ENCODE assay signal across 7 cellular contexts in the genomic region with DNA sequence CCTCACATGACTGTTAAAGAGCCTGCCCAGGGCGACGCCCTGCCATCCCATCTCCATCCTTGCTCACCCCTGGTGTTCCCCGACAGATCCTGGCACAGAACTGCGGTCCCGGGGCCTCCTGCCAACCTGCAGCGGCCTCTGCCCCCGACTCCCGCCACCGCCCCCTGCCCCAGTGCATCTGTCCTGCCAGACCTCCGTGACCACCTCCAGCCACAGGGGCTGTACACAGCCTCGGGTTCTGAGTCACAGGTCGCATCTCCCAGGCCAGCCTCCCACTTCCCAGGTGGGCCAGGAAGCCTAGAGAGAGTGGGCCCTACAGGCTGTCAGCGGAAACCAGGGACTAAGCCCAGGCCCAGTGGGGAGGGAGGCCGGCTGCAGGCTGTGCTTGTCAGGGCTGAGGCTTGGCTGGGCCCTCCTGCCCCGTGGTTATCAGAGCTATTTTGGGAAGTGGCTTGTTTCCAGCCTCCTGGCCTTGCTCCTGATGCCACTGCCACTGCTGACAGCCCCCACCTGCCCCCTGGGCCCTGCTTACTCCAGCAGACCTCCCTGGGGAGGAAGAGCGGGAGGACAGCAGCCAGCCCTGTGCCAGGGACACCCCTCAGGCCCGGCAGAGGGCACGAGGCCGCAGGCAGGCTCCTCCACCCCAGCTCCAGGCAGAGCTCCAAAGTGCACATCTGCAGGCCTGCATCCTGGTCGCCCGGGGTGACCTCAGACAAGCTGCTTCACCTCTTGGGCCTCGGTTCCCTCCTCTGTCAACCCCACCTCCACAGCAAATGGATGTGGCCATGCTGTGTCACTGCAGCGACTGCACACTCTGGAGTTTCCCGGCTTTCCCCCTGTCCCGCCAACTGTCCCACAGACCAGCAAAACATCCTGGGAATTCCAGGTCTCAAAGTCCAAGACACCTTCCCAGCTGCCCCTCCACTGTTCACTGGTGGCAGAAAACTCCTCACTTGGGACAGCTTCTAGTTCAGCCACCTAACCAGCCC.
DNase-seq lines count a peak whose midpoint lies in the region; ATAC-seq and TF ChIP-seq lines count a peak whose summit lies in the region.
"Not testable (repeated sequence)": the region's sequence is repeated elsewhere in the genome, so short reads cannot be mapped to it uniquely, and the experiment has no call there.

No MANE protein-coding gene starts in this region.

- not testable (repeated sequence) for H3K4me3 Mint-ChIP-seq in WTC11; chondrocyte (ENCODE audit: unreplicated experiment)

- H4K5ac ChIP-seq in IMR-90 (ENCODE audit: low read depth, low read length) = not testable (repeated sequence)

- H2AK9ac ChIP-seq in IMR-90 (replicated peaks; ENCODE audit: low read depth, low read length, poor library complexity) = not testable (repeated sequence)

- H4K91ac ChIP-seq in IMR-90 (ENCODE audit: insufficient read depth, low read depth, low read length) = not testable (repeated sequence)

- not testable (repeated sequence) for H3K79me2 ChIP-seq in osteoblast (ENCODE audit: insufficient read depth, low read length)

- not testable (repeated sequence) for H3K4me1 Mint-ChIP-seq in WTC11
- H3K4me1 Mint-ChIP-seq in chondrocyte (ENCODE audit: low read depth) = peaks cover 15% of the 10 kb centered on the region

- H3K36me3 ChIP-seq in IMR-90 (ENCODE audit: control insufficient read depth, insufficient read depth, low read length); osteoblast (ENCODE audit: insufficient read depth, low read length); spleen: not testable (repeated sequence)

- dilution Hi-C loops in IMR-90 (cut with HindIII; ENCODE audit: low sequenced_read_pairs, unreplicated experiment) = not testable (repeated sequence)

- not testable (repeated sequence) for H3K9ac ChIP-seq in IMR-90 (ENCODE audit: low read depth, low read length)

- POLR2A ChIA-PET in IMR-90 (lab: Charles Lee; ENCODE audit: unreplicated experiment); WTC11 (lab: Charles Lee): not testable (repeated sequence)

- not testable (repeated sequence) for H3K23ac ChIP-seq in IMR-90 (ENCODE audit: low read depth, low read length)

- not testable (repeated sequence) for H4K8ac ChIP-seq in IMR-90 (ENCODE audit: low read depth in 2 of 2, low read length in 2 of 2)

- not testable (repeated sequence) for H2BK5ac ChIP-seq in IMR-90 (ENCODE audit: low read depth, low read length, poor library complexity, severe bottlenecking)

- not testable (repeated sequence) for H3K56ac ChIP-seq in IMR-90 (ENCODE audit: extremely low read depth, insufficient read depth, low read length)

- not testable (repeated sequence) for H2AFZ ChIP-seq in IMR-90 (replicated peaks; ENCODE audit: low read length, poor library complexity); osteoblast (ENCODE audit: low read length)

- in situ Hi-C loops in IMR-90 (cut with MboI; ENCODE audit: low sequenced_read_pairs) = not testable (repeated sequence)

- H2BK120ac ChIP-seq in IMR-90 (ENCODE audit: low read depth, low read length) = not testable (repeated sequence)

- not testable (repeated sequence) for H3K4me1 ChIP-seq in IMR-90 (ENCODE audit: control insufficient read depth, insufficient read depth, low read length); osteoblast (ENCODE audit: insufficient read depth, low read length)
- peaks cover 0 to 30% (median 13%) of the 10 kb centered on the region in 6 donors for H3K4me1 ChIP-seq in spleen

- not testable (repeated sequence) for H3K14ac ChIP-seq in IMR-90 (replicated peaks; ENCODE audit: low read depth, low read length)

- H3K27me3 ChIP-seq in IMR-90 (ENCODE audit: control insufficient read depth, insufficient read depth, low read length); osteoblast (ENCODE audit: insufficient read depth, low read length); spleen (replicated peaks in 1 of 7): not testable (repeated sequence)

- not testable (repeated sequence) for H3K4ac ChIP-seq in IMR-90 (ENCODE audit: low read depth, low read length)

- CTCF ChIA-PET in IMR-90 (lab: Yijun Ruan, JAX); WTC11 (lab: Charles Lee): not testable (repeated sequence)

- ATAC-seq in IMR-90 (ENCODE audit: low read depth) (peak; percentile 44; the same call in 1 of the 2 replicates), left colon (peak; percentile 14)
- not testable (repeated sequence) for ATAC-seq in WTC11

- not testable (repeated sequence) for H3K36me3 Mint-ChIP-seq in WTC11; chondrocyte (ENCODE audit: low read depth)

- TF ChIP-seq POLR2A in IMR-90 (IDR thresholded peaks at IDR 0.05; ENCODE audit: low read depth, low read length); spleen (IDR thresholded peaks at IDR 0.05): not testable (repeated sequence)

- H3K9me1 ChIP-seq in IMR-90 (ENCODE audit: insufficient read depth, low read length) = not testable (repeated sequence)

- H3K18ac ChIP-seq in IMR-90 (ENCODE audit: low read depth, low read length) = not testable (repeated sequence)

- H3K4me2 ChIP-seq in IMR-90 (ENCODE audit: low read depth, low read length); osteoblast (ENCODE audit: insufficient read depth, low read length): not testable (repeated sequence)

- H2AK5ac ChIP-seq in IMR-90 (ENCODE audit: low read depth, low read length) = not testable (repeated sequence)

- not testable (repeated sequence) for H2BK15ac ChIP-seq in IMR-90 (ENCODE audit: low read depth, low read length)

- not testable (repeated sequence) for TF ChIP-seq CTCF in IMR-90 (conservative IDR thresholded peaks at IDR 0.05; ENCODE audit: low read depth, low read length); WTC11 (IDR thresholded peaks at IDR 0.05); chondrocyte (IDR thresholded peaks at IDR 0.05); osteoblast (IDR thresholded peaks at IDR 0.05; ENCODE audit: extremely low read depth, low read depth, low read length); spleen (IDR thresholded peaks at IDR 0.05 in 8 of 11, conservative IDR thresholded peaks at IDR 0.05 in 3 of 11)

- WGBS in IMR-90 (ENCODE audit: extremely low coverage in 2 of 2, insufficient read length in 1 of 2), 2 experiments = no CpG with 5 or more reads among the region's 25 CpGs
- WGBS in spleen, 5 donors = 56 to 64% (median 59%) methylated on average over 20 to 25 of the region's 25 CpGs

- not testable (repeated sequence) for H2BK20ac ChIP-seq in IMR-90 (ENCODE audit: low read depth, low read length)

- not testable (repeated sequence) for H3K9me3 Mint-ChIP-seq in WTC11; chondrocyte (ENCODE audit: low read depth)

- not testable (repeated sequence) for H4K20me1 ChIP-seq in IMR-90 (ENCODE audit: insufficient read depth, low read length); osteoblast (ENCODE audit: insufficient read depth, low read length)

- not testable (repeated sequence) for H3K27me3 Mint-ChIP-seq in WTC11 (ENCODE audit: low read depth); chondrocyte (ENCODE audit: low read depth)

- not testable (repeated sequence) for DNase-seq in IMR-90; WTC11 (ENCODE audit: low spot score); left colon
- DNase-seq in chondrocyte (ENCODE audit: low spot score) = peak; percentile 90
- peak; percentile 86 for DNase-seq in cardiac septum (ENCODE audit: low spot score)
- DNase-seq in osteoblast (ENCODE audit: insufficient read length, low spot score, missing footprints) = peak; percentile 75
- DNase-seq in spleen = peak; percentile 77

- TF ChIP-seq RAD21 in IMR-90 (IDR thresholded peaks at IDR 0.05; ENCODE audit: low read length) = not testable (repeated sequence)

- intact Hi-C loops in IMR-90 (cut with micrococcal nuclease); cardiac septum (cut with DNase I); left colon (cut with DNase I, micrococcal nuclease); spleen (cut with DNase I; ENCODE audit: low total_unique reads): not testable (repeated sequence)

- not testable (repeated sequence) for BruUV-seq in IMR-90 (replicated peaks; lab: Mats Ljungman, UMichigan)

- H3K79me1 ChIP-seq in IMR-90 (ENCODE audit: low read depth in 1 of 2, low read length in 2 of 2) = not testable (repeated sequence)

- peak overlapping the region; percentile 41; the same call in 1 of the 2 replicates for H3K27ac Mint-ChIP-seq in WTC11
- H3K27ac Mint-ChIP-seq in chondrocyte (ENCODE audit: unreplicated experiment) = not testable (repeated sequence)

- H3K4me3 ChIP-seq in IMR-90 (ENCODE audit: insufficient read depth, low read depth, low read length); osteoblast (ENCODE audit: insufficient read depth, low read length); spleen: not testable (repeated sequence)

- H3K9me3 ChIP-seq in IMR-90 (ENCODE audit: control insufficient read depth, insufficient read depth, low read length); osteoblast (ENCODE audit: low read depth, low read length); spleen: not testable (repeated sequence)

- H3K27ac ChIP-seq in IMR-90 (ENCODE audit: insufficient read depth, low read length); osteoblast (ENCODE audit: low read depth, low read length): not testable (repeated sequence)
- H3K27ac ChIP-seq in spleen = peak overlapping the region in 4 of 8 donors; percentile 15 to 75 (median 52)
